Comparison of ENCODE assay signal across 11 cellular contexts in genomic region chr16:50247123-50247905, GRCh38. TPM values are rescaled to one million over a fixed set of nuclear protein-coding genes. Genes with fewer than 3 reads are reported as not detected.
DNase-seq lines count a peak whose midpoint lies in the region; ATAC-seq, FAIRE-seq and TF ChIP-seq lines count a peak whose summit lies in the region.
"Had no signal": no experiment of that assay in that cellular context is flagged by ENCODE, and none has a peak within 500 bp of the region (broad histone marks: within the 10 kb centered on the region; RNA-seq: fewer than 3 reads in every experiment).

No MANE protein-coding gene starts in this region.

- peaks cover 7% of the 10 kb centered on the region; the same call in 1 of the 3 replicates for H3K36me3 ChIP-seq in K562 (ENCODE audit: control insufficient read depth, insufficient read depth, low read length)

- no peak for FAIRE-seq in K562 (lab: Jason Lieb, UNC)
- FAIRE-seq: small intestine had no signal

- no peak for ATAC-seq in CD4-positive, alpha-beta T cell (ENCODE audit: poor library complexity)
- ATAC-seq in K562, result no peak
- no peak for ATAC-seq in GM19395 (IDR thresholded peaks at IDR 0.05; ENCODE audit: unreplicated experiment)
- no peak for ATAC-seq in HG02852 (IDR thresholded peaks at IDR 0.05; ENCODE audit: unreplicated experiment)

- TF ChIP-seq RAD21 in K562 (CRISPR knock-in tag; conservative IDR thresholded peaks at IDR 0.05 in 1 of 2, IDR thresholded peaks at IDR 0.05 in 1 of 2), result no peak

- H4K20me1 ChIP-seq in K562 (replicated peaks; ENCODE audit: control insufficient read depth, insufficient read depth, low read length), result no peaks in the 10 kb centered on the region

- CTCF ChIA-PET in CD4-positive, alpha-beta T cell (lab: Charles Lee), result no interaction called here
- CTCF ChIA-PET in K562 (lab: Yijun Ruan, JAX; ENCODE audit: low intra/inter-chr PET ratio), result no interaction called here

- H2AFZ ChIP-seq in K562 (ENCODE audit: low read depth, low read length), result no peak overlapping the region

- POLR2A ChIA-PET in CD4-positive, alpha-beta T cell (lab: Charles Lee), result no interaction called here
- POLR2A ChIA-PET in K562 (lab: Yijun Ruan, JAX), result interaction anchor here (0.9 kb wide), 1 partner anchor 123 kb away, joined by 3 read pairs; no protein-coding TSS in a partner anchor

- peaks cover 56% of the 10 kb centered on the region for H3K79me2 ChIP-seq in K562 (ENCODE audit: control insufficient read depth, insufficient read depth, low read length)

- H3K9me1 ChIP-seq in K562 (ENCODE audit: control insufficient read depth, insufficient read depth, low read length), result no peaks in the 10 kb centered on the region

- 87% methylated on average over 12 of the region's 12 CpGs for WGBS in K562 (ENCODE audit: insufficient coverage, low coverage, missing lambda C conversion rate)

- H3K4me3 Mint-ChIP-seq in CD4-positive, alpha-beta T cell, result peak overlapping the region; percentile 76
- H3K4me3 Mint-ChIP-seq in HFFc6 (peak overlapping the region; percentile 61), nephron progenitor cell (peak overlapping the region; percentile 81)

- no peaks in the 10 kb centered on the region for H3K9me3 Mint-ChIP-seq in CD4-positive, alpha-beta T cell
- H3K9me3 Mint-ChIP-seq in HFFc6 (no peaks in the 10 kb centered on the region), nephron progenitor cell (no peaks in the 10 kb centered on the region)

- no peaks in the 10 kb centered on the region for H3K9me3 ChIP-seq in CD4-positive, alpha-beta T cell (ENCODE audit: control insufficient read depth, low read length)
- no peaks in the 10 kb centered on the region for H3K9me3 ChIP-seq in K562 (replicated peaks; ENCODE audit: control insufficient read depth, insufficient read depth, low read depth, low read length)

- TF ChIP-seq POLR2A in K562 (conservative IDR thresholded peaks at IDR 0.05), result no peak

- H3K4me2 ChIP-seq in K562 (ENCODE audit: insufficient read depth, low read length), result peak overlapping the region; percentile 81

- H3K9ac ChIP-seq in K562 (ENCODE audit: insufficient read depth in 1 of 2, low read depth in 2 of 2, low read length in 2 of 2), result peak overlapping the region; percentile 84 to 96

- BruUV-seq in K562 (replicated peaks; lab: Mats Ljungman, UMichigan), result TSS peak; percentile 46

- H3K36me3 Mint-ChIP-seq in CD4-positive, alpha-beta T cell (ENCODE audit: low read depth), result no peaks in the 10 kb centered on the region
- H3K36me3 Mint-ChIP-seq in HFFc6 (ENCODE audit: low read depth) (no peaks in the 10 kb centered on the region), nephron progenitor cell (ENCODE audit: low read depth) (no peaks in the 10 kb centered on the region)

- H3K4me1 ChIP-seq in K562 (replicated peaks in 1 of 2; ENCODE audit: control insufficient read depth in 2 of 2, insufficient read depth in 2 of 2, low read length in 2 of 2), result peaks cover 46 to 51% of the 10 kb centered on the region in 2 experiments

- H3K27ac ChIP-seq in CD4-positive, alpha-beta T cell (ENCODE audit: low read depth, low read length), result no peak overlapping the region
- peak overlapping the region; percentile 79; the same call in 2 of the 3 replicates for H3K27ac ChIP-seq in K562 (ENCODE audit: extremely low read depth, low read depth, low read length)

- no peaks in the 10 kb centered on the region for H3K27me3 Mint-ChIP-seq in CD4-positive, alpha-beta T cell
- H3K27me3 Mint-ChIP-seq in HFFc6 (ENCODE audit: insufficient read depth) (peaks cover 5% of the 10 kb centered on the region), nephron progenitor cell (ENCODE audit: low read depth, poor library complexity) (peaks cover 24% of the 10 kb centered on the region)

- no peak overlapping the region for H3K27ac Mint-ChIP-seq in CD4-positive, alpha-beta T cell
- no peak overlapping the region; the same call in 1 of the 2 replicates for H3K27ac Mint-ChIP-seq in HFFc6
- H3K27ac Mint-ChIP-seq in nephron progenitor cell, result no peak overlapping the region

- DNase-seq in CD4-positive, alpha-beta T cell, result no peak
- DNase-seq in HFFc6 (no peak), K562 (ENCODE audit: extremely low read depth in 1 of 4, low spot score in 3 of 4) (no peak), nephron progenitor cell (no peak), NCI-H69 (lab: John Stamatoyannopoulos, UW) (no peak), NCI-H748 treated with DMSO at 0.1 percent for 48 hours (lab: John Stamatoyannopoulos, UW) (no peak)
- DNase-seq: central memory CD4-positive, alpha-beta T cell; SHP77 treated with DMSO at 0.1 percent for 48 hours; small intestine had no signal

- H3K4me1 Mint-ChIP-seq in CD4-positive, alpha-beta T cell (ENCODE audit: low read depth), result peaks cover 7% of the 10 kb centered on the region
- H3K4me1 Mint-ChIP-seq in HFFc6 (ENCODE audit: low read depth) (peaks cover 35% of the 10 kb centered on the region), nephron progenitor cell (peaks cover 34% of the 10 kb centered on the region)

- TF ChIP-seq EP300 in K562 (IDR thresholded peaks at IDR 0.05; ENCODE audit: low read length), result no peak

- intact Hi-C loops in CD4-positive, alpha-beta T cell (cut with DNase I, micrococcal nuclease), result no loop called here
- intact Hi-C loops in K562 (cut with micrococcal nuclease), result loop anchor here (5.0 kb wide), 1 partner anchor 75 kb away; no protein-coding TSS in a partner anchor

- in situ Hi-C loops in K562 (cut with MboI), result no loop called here

- TF ChIP-seq CTCF in CD4-positive, alpha-beta T cell (IDR thresholded peaks at IDR 0.05), result no peak
- no peak for TF ChIP-seq CTCF in HFFc6 (IDR thresholded peaks at IDR 0.05)
- no peak for TF ChIP-seq CTCF in K562 (IDR thresholded peaks at IDR 0.05 in 2 of 3, conservative IDR thresholded peaks at IDR 0.05 in 1 of 3; ENCODE audit: insufficient read depth in 2 of 3, low read depth in 1 of 3, low read length in 3 of 3)
- TF ChIP-seq CTCF in nephron progenitor cell (IDR thresholded peaks at IDR 0.05), result no peak

- H3K27me3 ChIP-seq in CD4-positive, alpha-beta T cell (ENCODE audit: control insufficient read depth, insufficient read depth, low read length), result no peaks in the 10 kb centered on the region
- H3K27me3 ChIP-seq in K562 (ENCODE audit: control insufficient read depth in 2 of 2, insufficient read depth in 2 of 2, low read length in 2 of 2), result no peaks in the 10 kb centered on the region

- H3K4me3 ChIP-seq in K562, result peak overlapping the region; percentile 76

TF ChIP-seq in K562, 482 proteins besides CTCF, POLR2A, EP300 and RAD21:
- peak; percentile 30 for TF ChIP-seq ZNF121 (CRISPR knock-in tag; conservative IDR thresholded peaks at IDR 0.05)
- TF ChIP-seq THRAP3 (IDR thresholded peaks at IDR 0.05; ENCODE audit: borderline replicate concordance), result no peak
- TF ChIP-seq BCOR (IDR thresholded peaks at IDR 0.05), result peak; percentile 15; the same call in 1 of the 2 replicates
- TF ChIP-seq PTBP1 (IDR thresholded peaks at IDR 0.05; ENCODE audit: low read depth, low read length), result no peak
- no peak for TF ChIP-seq E2F5 (CRISPR knock-in tag; IDR thresholded peaks at IDR 0.05)

RNA-seq across cellular contexts. Expression of gene ADCY7, which starts 19.0 kb away (rescaled TPM):
- total RNA-seq in CD4-positive, alpha-beta T cell, result 100 to 1,000 TPM; 136 to 147 TPM
- 10 to 100 TPM; 32.7 to 48.1 (median 41.9) TPM for total RNA-seq in HFFc6 (2021; fragmentation: NEBNext Ultra II Directional; extraction: Animal tissue kit (Norgen Biotek cat#: 25700))
- 155 and 371 TPM in 2 replicates for total RNA-seq in K562 (2011; cell fraction: chromatin; rRNA removed; ENCODE audit: low replicate concordance)
- 245 and 277 TPM in 2 replicates for total RNA-seq in K562 (2011; cell fraction: nucleolus; rRNA removed)
- 151 and 184 TPM in 2 replicates for total RNA-seq in K562 (2011; cell fraction: nucleoplasm; rRNA removed)
- total RNA-seq in K562 (2014; rRNA removed), result 59.0 and 73.5 TPM in 2 replicates
- total RNA-seq in K562 (2014; rRNA removed; fragmentation: Illumina TruSeq; extraction: Trizol), result 15.9 and 19.0 TPM in 2 replicates
- 28.6 and 29.9 TPM in 2 replicates for total RNA-seq in K562 (2015; rRNA removed; fragmentation: Illumina TruSeq; extraction: Trizol)
- 104 and 108 TPM in 2 replicates for total RNA-seq in K562 (2021)
- polyA plus RNA-seq in K562 (2011; rRNA removed), result 28.6 and 31.0 TPM in 2 replicates
- polyA plus RNA-seq in K562 (2011; cell fraction: cytosol; rRNA removed), result 19.2 and 48.3 TPM in 2 replicates
- polyA plus RNA-seq in K562 (2011; cell fraction: nucleus; rRNA removed), result 193 and 347 TPM in 2 replicates
- polyA plus RNA-seq in K562 (2012), result 53.4 and 59.6 TPM in 2 replicates
- 26.4 and 37.3 TPM in 2 replicates for polyA plus RNA-seq in K562 (2014; fragmentation: Illumina TruSeq; extraction: Trizol)
- polyA plus RNA-seq in K562 (2014; fragmentation: Nextera tagmentation; extraction: Ambion mirVana), result 1 to 10 TPM; 2.3 to 2.4 TPM
- 49.4 and 64.0 TPM in 2 replicates for polyA plus RNA-seq in K562 (2014; rRNA removed)
- 27.7 and 54.0 TPM in 2 replicates for polyA minus RNA-seq in K562 (2011; rRNA and poly(A)+ RNA removed)
- polyA minus RNA-seq in K562 (2011; cell fraction: cytosol; rRNA and poly(A)+ RNA removed), result 42.4 and 51.4 TPM in 2 replicates
- 109 TPM in 2 replicates for polyA minus RNA-seq in K562 (2011; cell fraction: nucleus; rRNA and poly(A)+ RNA removed)
